37 cellular contexts compared by ENCODE assay signal in the genomic region with DNA sequence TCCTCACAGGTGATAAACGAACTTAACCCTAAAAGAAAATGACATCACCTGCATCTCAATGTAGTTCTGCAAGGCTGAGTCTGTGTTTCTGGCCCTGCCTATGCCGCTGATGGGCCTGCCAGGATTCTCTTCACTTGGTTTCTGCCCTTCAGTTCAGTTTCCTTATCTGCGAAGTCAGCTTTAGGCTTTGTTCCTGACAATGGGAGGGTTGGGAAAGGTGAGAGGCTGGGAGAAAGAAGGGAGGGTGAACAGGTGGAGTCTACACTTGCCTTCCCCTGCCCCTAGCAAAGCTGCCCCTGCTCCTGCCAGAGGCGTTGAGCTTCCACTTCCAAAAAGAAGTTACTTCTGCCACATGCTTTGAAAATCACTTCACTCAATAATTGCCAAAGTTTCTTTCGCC.
"Had no signal": no experiment of that assay in that cellular context is flagged by ENCODE, and none has a peak within 500 bp of the region (broad histone marks: within the 10 kb centered on the region; RNA-seq: fewer than 3 reads in every experiment).

No MANE protein-coding gene starts in this region.

- H3K9ac ChIP-seq: KMS-11 had no signal

- H3K9me3 ChIP-seq: adrenal gland, body of pancreas, breast epithelium, Peyer's patch had no signal

- H3K4me3 Mint-ChIP-seq: activated CD4-positive, alpha-beta T cell treated with anti-CD3 and anti-CD28 coated beads, Interleukin-2, amount 10 ng/mL, durations not matched to agents 24 days and 14 days; activated CD8-positive, alpha-beta T cell treated with anti-CD3 and anti-CD28 coated beads, Interleukin-2, amount 10 ng/mL, durations not matched to agents 7 days and 5 days; activated naive CD4-positive, alpha-beta T cell treated with anti-CD3 and anti-CD28 coated beads for 36 hours; activated T-cell treated with anti-CD3 and anti-CD28 coated beads, Interleukin-2, amount 50 U/mL, for 24 hours had no signal

- H3K27ac ChIP-seq: adrenal gland, body of pancreas, breast epithelium, KMS-11, Peyer's patch, RWPE1, VCaP had no signal

- H3K27ac Mint-ChIP-seq: activated CD4-positive, alpha-beta T cell treated with anti-CD3 and anti-CD28 coated beads, Interleukin-2, amount 10 ng/mL, durations not matched to agents 24 days and 14 days; activated CD8-positive, alpha-beta T cell treated with anti-CD3 and anti-CD28 coated beads, Interleukin-2, amount 10 ng/mL, durations not matched to agents 7 days and 5 days; activated naive CD4-positive, alpha-beta T cell treated with anti-CD3 and anti-CD28 coated beads for 36 hours; activated naive CD4-positive, alpha-beta T cell treated with anti-CD3 and anti-CD28 coated beads, Interleukin-2, amount 50 U/mL, for 72 hours; activated T-cell treated with anti-CD3 and anti-CD28 coated beads, Interleukin-2, amount 50 U/mL, for 24 hours had no signal

- H3K4me2 ChIP-seq: KMS-11 had no signal

- H3K36me3 ChIP-seq: adrenal gland, breast epithelium, Peyer's patch had no signal

- H3K4me1 Mint-ChIP-seq: activated CD4-positive, alpha-beta T cell treated with anti-CD3 and anti-CD28 coated beads, Interleukin-2, amount 10 ng/mL, durations not matched to agents 24 days and 14 days had no signal

- ATAC-seq: activated CD8-positive, alpha-beta T cell treated with anti-CD3 and anti-CD28 coated beads, Interleukin-2, amount 10 ng/mL, durations not matched to agents 7 days and 5 days; activated naive CD4-positive, alpha-beta T cell treated with anti-CD3 and anti-CD28 coated beads, Interleukin-2, amount 50 U/mL, for 72 hours; body of pancreas; PC-3; Right ventricle myocardium inferior; SK-N-SH treated with all-trans-retinoic acid at 6 μM for 48 hours had no signal

- H3K27me3 Mint-ChIP-seq: activated T-cell treated with anti-CD3 and anti-CD28 coated beads, Interleukin-2, amount 50 U/mL, for 24 hours had no signal

- DNase-seq: activated CD4-positive, alpha-beta T cell treated with anti-CD3 and anti-CD28 coated beads for 1 hour; activated CD4-positive, alpha-beta T cell treated with anti-CD3 and anti-CD28 coated beads, Interleukin-2, amount 10 ng/mL, durations not matched to agents 24 days and 14 days; activated CD4-positive, alpha-beta T cell treated with anti-CD3 and anti-CD28 coated beads, Interleukin-2, amount 50 U/mL, for 48 hours; activated CD4-positive, CD25-positive, alpha-beta regulatory T cell; activated CD8-positive, alpha-beta T cell treated with anti-CD3 and anti-CD28 coated beads, Interleukin-2, amount 10 ng/mL, durations not matched to agents 7 days and 5 days; activated gamma-delta T cell treated with Interleukin-2 at 50 U/mL for 16 hours; activated naive CD4-positive, alpha-beta T cell treated with anti-CD3 and anti-CD28 coated beads for 36 hours; activated T-cell treated with anti-CD3 and anti-CD28 coated beads, Interleukin-2, amount 50 U/mL, for 24 hours; adrenal gland; body of pancreas; cerebellar nuclear complex; MM.1S; MV-4-11; NCI-H1092; NCI-H1417; NCI-H1694; NCI-H1930; NCI-H2081 treated with DMSO at 0.1 percent for 48 hours; NCI-H226; NCI-H446 treated with DMSO at 0.1 percent for 48 hours; NCI-H524 treated with DMSO at 0.1 percent for 48 hours; NCI-H748 treated with DMSO at 0.1 percent for 48 hours; NK-92 treated with Interleukin-12 subunit alpha and Interleukin-12 subunit beta, amount 100 ng/mL, for 24 hours; PC-3; Peyer's patch; SIG-M5; SW 1271; T-helper 1 cell; T-helper 2 cell; T-helper 9 cell had no signal

- H3K9me3 Mint-ChIP-seq: activated CD4-positive, alpha-beta T cell treated with anti-CD3 and anti-CD28 coated beads, Interleukin-2, amount 10 ng/mL, durations not matched to agents 24 days and 14 days; activated naive CD4-positive, alpha-beta T cell treated with anti-CD3 and anti-CD28 coated beads for 36 hours; activated naive CD4-positive, alpha-beta T cell treated with anti-CD3 and anti-CD28 coated beads, Interleukin-2, amount 50 U/mL, for 72 hours; activated T-cell treated with anti-CD3 and anti-CD28 coated beads, Interleukin-2, amount 50 U/mL, for 24 hours had no signal

- H3K36me3 Mint-ChIP-seq: activated naive CD4-positive, alpha-beta T cell treated with anti-CD3 and anti-CD28 coated beads, Interleukin-2, amount 50 U/mL, for 72 hours had no signal

- H3K4me3 ChIP-seq: adrenal gland, body of pancreas, breast epithelium, Peyer's patch had no signal

- H3K27me3 ChIP-seq: adrenal gland, body of pancreas, breast epithelium, Peyer's patch had no signal

- H3K4me1 ChIP-seq: adrenal gland, body of pancreas, breast epithelium, Peyer's patch had no signal
